ENCODE assay signal across 8 cellular contexts in genomic region chr5:141992349-141992963, GRCh38. TPM values are rescaled to one million over a fixed set of nuclear protein-coding genes. Genes with fewer than 3 reads are reported as not detected.
DNase-seq lines count a peak whose midpoint lies in the region; ATAC-seq and TF ChIP-seq lines count a peak whose summit lies in the region.

No MANE protein-coding gene starts in this region.

- H3K27me3 ChIP-seq in H7 (ENCODE audit: control insufficient read depth, insufficient read depth, low read length) (no peaks in the 10 kb centered on the region), liver (ENCODE audit: control insufficient read depth in 4 of 4, insufficient read depth in 4 of 4, low read length in 3 of 4) (no peaks in the 10 kb centered on the region)

- H3K9me3 ChIP-seq in liver (ENCODE audit: control insufficient read depth in 4 of 4, low read length in 3 of 4) = no peaks in the 10 kb centered on the region

- H3K4me3 ChIP-seq in H7 (ENCODE audit: insufficient read depth, low read depth, low read length) = no peak overlapping the region
- no peak overlapping the region for H3K4me3 ChIP-seq in liver (ENCODE audit: low read depth in 1 of 3, low read length in 3 of 3)

- peak; percentile 74 for TF ChIP-seq CTCF in liver (IDR thresholded peaks at IDR 0.05; ENCODE audit: low read depth, low read length, missing input control)

- DNase-seq in COR-L47 (lab: John Stamatoyannopoulos, UW) (peak; percentile 33), H7 (peak; percentile 68), NCI-H226 (peak; percentile 25), cerebellum (ENCODE audit: low spot score) (peak; percentile 68)
- DNase-seq in activated CD4-positive, CD25-positive, alpha-beta regulatory T cell treated with anti-CD3 and anti-CD28 coated beads, Interleukin-2, amount 50 U/mL, for 72 hours = peak; percentile 78
- peak; percentile 40 for DNase-seq in stimulated activated CD8-positive, alpha-beta memory T cell treated with anti-CD3 and anti-CD28 coated beads, Interleukin-12 subunit alpha, Interleukin-12 subunit beta, amount 100 ng/mL, for 4 hours (ENCODE audit: low read depth)

- 8% methylated on average over 2 of the region's 2 CpGs for WGBS in liver

- no peak for ATAC-seq in HG02970 (IDR thresholded peaks at IDR 0.05; ENCODE audit: low FRiP score, unreplicated experiment)

- TF ChIP-seq RAD21 in liver (IDR thresholded peaks at IDR 0.05) = peak; percentile 80 to 86

- peaks cover 0 to 8% (median 6%) of the 10 kb centered on the region in 4 donors for H3K4me1 ChIP-seq in liver (ENCODE audit: control insufficient read depth in 4 of 4, insufficient read depth in 4 of 4, low read length in 3 of 4)

- H3K27ac ChIP-seq in liver (ENCODE audit: low read depth in 1 of 2, low read length in 2 of 2) = no peak overlapping the region

- H3K36me3 ChIP-seq in H7 (replicated peaks; ENCODE audit: control insufficient read depth, insufficient read depth, low read length) (no peaks in the 10 kb centered on the region; the same call in 1 of the 2 replicates), liver (ENCODE audit: control insufficient read depth in 4 of 4, insufficient read depth in 3 of 4, low read depth in 1 of 4, low read length in 3 of 4) (peaks cover 2 to 30% (median 20%) of the 10 kb centered on the region in 4 donors)

- H3K9ac ChIP-seq in liver (ENCODE audit: low read depth in 1 of 2, low read length in 2 of 2) = peak overlapping the region in 1 of 2 donors; percentile 46

TF ChIP-seq in liver, 16 proteins besides CTCF, POLR2A, EP300 and RAD21:
- TF ChIP-seq NR2F2 (IDR thresholded peaks at IDR 0.05) (no peak), HNF4A (conservative IDR thresholded peaks at IDR 0.05) (peak in 1 of 2 donors; percentile 22)
TF ChIP-seq in liver: peak in this region for 1.

RNA-seq across cellular contexts. Expression of gene GNPDA1, which starts 20.4 kb away (rescaled TPM):
- 72.2 and 87.0 TPM in 2 replicates for total RNA-seq in H7 (2014; rRNA removed; shearing (Covaris generic))
- 21.1 TPM for total RNA-seq in cerebellum
- 10 to 100 TPM; 11.5 to 15.0 TPM for total RNA-seq in liver
- 1 to 10 TPM; 8.0 to 9.5 TPM for polyA plus RNA-seq in liver

RNA-seq across cellular contexts. Expression of gene RNF14, which starts 23.6 kb away (rescaled TPM):
- 52.3 and 55.3 TPM in 2 replicates for total RNA-seq in H7 (2014; rRNA removed; shearing (Covaris generic))
- total RNA-seq in cerebellum (48.8 TPM), liver (10 to 100 TPM; 35.5 to 50.6 TPM)
- 10 to 100 TPM; 22.9 to 29.5 TPM for polyA plus RNA-seq in liver

RNA-seq across cellular contexts. Expression of gene PCDH12, which starts 34.5 kb away (rescaled TPM):
- total RNA-seq in H7 (2014; rRNA removed; shearing (Covaris generic)) = 0.10 TPM in 1 of 2 replicates, not detected in the other
- 4.2 TPM for total RNA-seq in cerebellum
- total RNA-seq in liver = 1 to 10 TPM; 4.8 to 4.9 TPM
- polyA plus RNA-seq in liver = 1 to 10 TPM in 1 of 2 donors, under 1 TPM in 1; 0.74 to 2.7 TPM

Comparison
In these comparisons a context has a peak if more than half of its experiments do, and no peak if none do; other contexts are left out.
1. DNase-seq: peak in every context shown above with its lines; median percentile 78 in activated CD4-positive, CD25-positive, alpha-beta regulatory T cell treated with anti-CD3 and anti-CD28 coated beads, Interleukin-2, amount 50 U/mL, for 72 hours; 68 in H7; 68 in cerebellum; 40 in stimulated activated CD8-positive, alpha-beta memory T cell treated with anti-CD3 and anti-CD28 coated beads, Interleukin-12 subunit alpha, Interleukin-12 subunit beta, amount 100 ng/mL, for 4 hours; 33 in COR-L47; 25 in NCI-H226.